ENCODE assay signal across 34 cellular contexts in genomic region chr7:135245226-135245625, GRCh38. TPM values are rescaled to one million over a fixed set of nuclear protein-coding genes. Genes with fewer than 3 reads are reported as not detected.
"Had no signal": no experiment of that assay in that cellular context is flagged by ENCODE, and none has a peak within 500 bp of the region (broad histone marks: within the 10 kb centered on the region; RNA-seq: fewer than 3 reads in every experiment).

No MANE protein-coding gene starts in this region.

- H3K9me3 ChIP-seq: neutrophil, pancreas, prostate gland, right lobe of liver, spleen, suprapubic skin, testis, tibial artery, upper lobe of left lung, vagina had no signal

- H3K27ac ChIP-seq: neutrophil, pancreas, prostate gland, right lobe of liver, spleen, suprapubic skin, testis, tibial artery, upper lobe of left lung, vagina had no signal

- H3K27me3 ChIP-seq: neutrophil, pancreas, right lobe of liver, spleen, suprapubic skin, testis, upper lobe of left lung, vagina had no signal

- DNase-seq: naive thymus-derived CD8-positive, alpha-beta T cell; nephron progenitor cell; nucleus accumbens; pancreas; retina; right cardiac atrium; right lobe of liver; spleen; stimulated activated CD4-positive, alpha-beta T cell treated with anti-CD3 and anti-CD28 coated beads, Interleukin-12 subunit alpha, Interleukin-12 subunit beta, amount 100 ng/mL, for 4 hours; stimulated activated CD4-positive, alpha-beta T cell treated with anti-CD3 and anti-CD28 coated beads, Interleukin-1b, Interleukin-23, amount 100 ng/mL, for 48 hours; stimulated activated CD4-positive, alpha-beta T cell treated with anti-CD3 and anti-CD28 coated beads, Interleukin-4, amount 100 ng/mL, for 1 hour; stimulated activated CD4-positive, alpha-beta T cell treated with anti-CD3 and anti-CD28 coated beads, Interleukin-4, amount 100 ng/mL, for 4 hours; stimulated activated CD8-positive, alpha-beta memory T cell treated with anti-CD3 and anti-CD28 coated beads, Interleukin-4, amount 100 ng/mL, for 48 hours; stimulated activated naive CD4-positive, alpha-beta T cell; stimulated activated naive CD8-positive, alpha-beta T cell treated with anti-CD3 and anti-CD28 coated beads, Interleukin-15, amount 100 ng/mL, for 72 hours; stimulated activated naive CD8-positive, alpha-beta T cell treated with anti-CD3 and anti-CD28 coated beads, Interleukin-15, Interleukin-2, amounts not matched to agents 100 U/mL and 50 U/mL, for 24 hours; substantia nigra; testis; tibial artery; upper lobe of left lung had no signal

- ATAC-seq: naive thymus-derived CD8-positive, alpha-beta T cell; natural killer cell treated with Interleukin-12 subunit alpha and Interleukin-12 subunit beta and Interleukin-15 and Interleukin-18, amount 100 ng/mL, for 72 hours; pancreas; right cardiac atrium; right lobe of liver; stimulated activated memory B cell treated with anti-CD40 and anti-IgM and Interleukin-4, amounts not matched to agents 10 μg/mL and 1 μg/mL and 100 μg/mL, for 72 hours; stimulated activated naive CD8-positive, alpha-beta T cell treated with anti-CD3 and anti-CD28 coated beads, Interleukin-15, amount 100 ng/mL, for 72 hours; stimulated activated naive CD8-positive, alpha-beta T cell treated with anti-CD3 and anti-CD28 coated beads, Interleukin-15, Interleukin-2, amounts not matched to agents 100 U/mL and 50 U/mL, for 24 hours had no signal

- H3K4me3 ChIP-seq: pancreas, prostate gland, right lobe of liver, skin epidermis, smooth muscle cell, spleen, suprapubic skin, testis, tibial artery, upper lobe of left lung, vagina had no signal

- H3K36me3 ChIP-seq: neutrophil, pancreas, prostate gland, right lobe of liver, spleen, suprapubic skin, tibial artery, upper lobe of left lung, vagina had no signal

- H3K4me1 ChIP-seq: pancreas, prostate gland, right lobe of liver, suprapubic skin, testis, tibial artery, upper lobe of left lung, vagina had no signal

RNA-seq across cellular contexts. Expression of gene STRA8, which starts 11.6 kb away (rescaled TPM):
- total RNA-seq: naive thymus-derived CD8-positive, alpha-beta T cell; natural killer cell treated with Interleukin-12 subunit alpha and Interleukin-12 subunit beta and Interleukin-15 and Interleukin-18, amount 100 ng/mL, for 72 hours; neural crest cell; omental fat pad; osteocyte; pancreas; posterior vena cava; prostate gland; pulmonary artery endothelial cell; right cardiac atrium; right lobe of liver; smooth muscle cell; spleen; upper lobe of left lung; ureter; vagina had no signal
